In the genomic region with DNA sequence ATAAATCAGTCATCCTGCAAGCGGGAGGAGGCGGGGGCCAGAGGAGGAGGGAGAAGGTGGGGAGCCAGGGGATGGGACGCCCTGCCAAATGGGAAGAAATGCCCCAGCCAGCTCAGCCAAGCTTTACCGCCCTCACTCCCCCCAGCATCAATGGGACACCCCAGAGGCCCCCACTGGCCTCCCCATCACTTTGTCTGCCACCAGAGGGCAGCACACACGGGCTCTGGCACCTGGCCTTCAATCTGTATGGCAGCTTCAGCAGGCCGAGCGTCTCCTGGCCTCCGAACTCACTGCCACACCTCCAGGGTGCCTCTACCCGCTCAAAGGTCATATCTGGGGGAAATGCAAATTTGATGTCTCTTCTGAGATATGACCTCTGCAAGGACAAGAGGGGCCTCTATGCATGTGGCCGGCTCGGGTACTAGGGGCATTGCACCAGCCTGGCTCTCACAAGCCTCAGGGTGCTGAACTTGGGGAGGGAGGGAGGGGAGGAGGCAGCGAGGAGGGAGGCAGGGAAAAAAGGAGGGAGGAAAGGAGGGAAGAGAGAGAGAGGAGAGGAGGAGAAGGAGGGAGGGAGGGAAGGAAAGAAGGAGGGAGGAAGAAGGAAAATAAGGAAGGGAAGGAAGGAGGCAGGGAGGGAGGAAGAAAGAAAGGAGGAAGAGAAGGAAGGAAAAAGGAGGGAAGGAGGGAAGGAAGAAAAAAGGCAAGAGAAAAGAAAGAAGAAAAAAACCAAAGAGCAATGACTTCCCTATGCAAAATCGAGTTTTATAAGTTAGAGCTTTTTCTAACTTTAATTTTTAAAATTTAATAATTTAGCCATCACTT, we compare ENCODE assay signal across 8 cellular contexts. TPM values are rescaled to one million over a fixed set of nuclear protein-coding genes. Genes with fewer than 3 reads are reported as not detected.
DNase-seq lines count a peak whose midpoint lies in the region; ATAC-seq and TF ChIP-seq lines count a peak whose summit lies in the region.

No MANE protein-coding gene starts in this region.

- DNase-seq in DMS53 treated with DMSO at 0.1 percent for 48 hours (lab: John Stamatoyannopoulos, UW; ENCODE audit: unreplicated experiment) (peak; percentile 68), HCEC 1CT (peak; percentile 41), NCI-H774 (lab: John Stamatoyannopoulos, UW) (peak; percentile 51), erythroblast (lab: John Stamatoyannopoulos, UW) (peak; percentile 92 to 93)
- DNase-seq in activated CD8-positive, alpha-beta memory T cell treated with anti-CD3 and anti-CD28 coated beads, Interleukin-2, amount 50 U/mL, for 24 hours (ENCODE audit: extremely low read depth), result peak; percentile 44
- peak; percentile 82 for DNase-seq in natural killer cell treated with Interleukin-12 subunit alpha and Interleukin-12 subunit beta and Interleukin-15 and Interleukin-18, amount 100 ng/mL, for 72 hours (ENCODE audit: low spot score)
- DNase-seq in stimulated activated naive CD4-positive, alpha-beta T cell treated with Interleukin-2 at 50 U/mL for 16 hours (lab: John Stamatoyannopoulos, UW), result peak; percentile 66

- no peak overlapping the region for H3K4me3 Mint-ChIP-seq in natural killer cell treated with Interleukin-12 subunit alpha and Interleukin-12 subunit beta and Interleukin-15 and Interleukin-18, amount 100 ng/mL, for 72 hours

- H3K27me3 Mint-ChIP-seq in natural killer cell treated with Interleukin-12 subunit alpha and Interleukin-12 subunit beta and Interleukin-15 and Interleukin-18, amount 100 ng/mL, for 72 hours, result peaks cover 18 to 27% of the 10 kb centered on the region in 2 donors

- H3K27ac Mint-ChIP-seq in natural killer cell treated with Interleukin-12 subunit alpha and Interleukin-12 subunit beta and Interleukin-15 and Interleukin-18, amount 100 ng/mL, for 72 hours, result no peak overlapping the region

- no peaks in the 10 kb centered on the region for H3K9me3 Mint-ChIP-seq in natural killer cell treated with Interleukin-12 subunit alpha and Interleukin-12 subunit beta and Interleukin-15 and Interleukin-18, amount 100 ng/mL, for 72 hours

- peaks cover 6 to 8% of the 10 kb centered on the region in 2 donors for H3K4me1 Mint-ChIP-seq in natural killer cell treated with Interleukin-12 subunit alpha and Interleukin-12 subunit beta and Interleukin-15 and Interleukin-18, amount 100 ng/mL, for 72 hours (ENCODE audit: low read depth in 2 of 2)

- no peak for TF ChIP-seq POLR2A in erythroblast (IDR thresholded peaks at IDR 0.05; ENCODE audit: low read length)

- no peaks in the 10 kb centered on the region for H3K36me3 Mint-ChIP-seq in natural killer cell treated with Interleukin-12 subunit alpha and Interleukin-12 subunit beta and Interleukin-15 and Interleukin-18, amount 100 ng/mL, for 72 hours

- ATAC-seq in natural killer cell treated with Interleukin-12 subunit alpha and Interleukin-12 subunit beta and Interleukin-15 and Interleukin-18, amount 100 ng/mL, for 72 hours, result peak; percentile 83 to 85
- ATAC-seq in GM18861 (IDR thresholded peaks at IDR 0.05; ENCODE audit: unreplicated experiment), result no peak

RNA-seq across cellular contexts. Expression of a gene that starts 0.7 kb away (rescaled TPM):
- under 1 TPM in 1 of 2 donors, not detected in 1; 0.45 TPM for total RNA-seq in natural killer cell treated with Interleukin-12 subunit alpha and Interleukin-12 subunit beta and Interleukin-15 and Interleukin-18, amount 100 ng/mL, for 72 hours

RNA-seq across cellular contexts. Expression of a gene that starts 33.4 kb away (rescaled TPM):
- total RNA-seq in natural killer cell treated with Interleukin-12 subunit alpha and Interleukin-12 subunit beta and Interleukin-15 and Interleukin-18, amount 100 ng/mL, for 72 hours, result 10 to 100 TPM; 37.8 to 45.7 TPM

RNA-seq across cellular contexts. Expression of a gene that starts 53.0 kb away (rescaled TPM):
- 10 to 100 TPM; 69.2 to 81.4 TPM for total RNA-seq in natural killer cell treated with Interleukin-12 subunit alpha and Interleukin-12 subunit beta and Interleukin-15 and Interleukin-18, amount 100 ng/mL, for 72 hours

Comparison
In these comparisons a context has a peak if more than half of its experiments do, and no peak if none do; other contexts are left out.
1. DNase-seq: peak in every context shown above with its lines; median percentile 92 in erythroblast; 82 in natural killer cell treated with Interleukin-12 subunit alpha and Interleukin-12 subunit beta and Interleukin-15 and Interleukin-18, amount 100 ng/mL, for 72 hours; 68 in DMS53 treated with DMSO at 0.1 percent for 48 hours; 66 in stimulated activated naive CD4-positive, alpha-beta T cell treated with Interleukin-2 at 50 U/mL for 16 hours; 51 in NCI-H774; 44 in activated CD8-positive, alpha-beta memory T cell treated with anti-CD3 and anti-CD28 coated beads, Interleukin-2, amount 50 U/mL, for 24 hours; 41 in HCEC 1CT.